In the genomic region with DNA sequence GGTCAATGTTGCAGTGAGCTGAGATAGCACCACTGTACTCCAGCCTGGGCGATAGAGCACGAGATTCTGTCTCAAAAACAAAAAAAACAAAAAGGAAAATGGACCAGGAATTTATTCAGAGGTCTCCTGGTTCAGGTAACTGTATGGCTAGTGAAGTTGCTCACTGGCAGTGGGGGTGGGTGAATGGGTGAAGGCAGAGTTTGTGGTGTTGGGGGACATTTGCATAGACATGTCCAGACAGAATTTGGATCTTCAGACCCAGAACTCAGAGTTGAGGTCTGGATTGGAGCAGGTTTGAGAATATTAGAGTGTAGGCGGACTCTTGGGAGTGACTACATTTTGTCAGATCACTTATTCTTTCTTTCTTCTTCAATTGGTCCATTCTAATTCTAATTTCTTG, we compare ENCODE assay signal across 2 cellular contexts.
TF ChIP-seq lines count a peak whose summit lies in the region.

No MANE protein-coding gene starts in this region.

TF ChIP-seq in GM23338, 12 proteins besides CTCF, POLR2A, EP300 and RAD21 (continues in another document):
- TF ChIP-seq EZH2phosphoT487 (IDR thresholded peaks at IDR 0.05; ENCODE audit: unreplicated experiment) (no peak), EZH2 (IDR thresholded peaks at IDR 0.05; ENCODE audit: low read depth, unreplicated experiment) (no peak), NANOG (IDR thresholded peaks at IDR 0.05; ENCODE audit: borderline replicate concordance) (no peak), STAT1 (IDR thresholded peaks at IDR 0.05; ENCODE audit: unreplicated experiment) (no peak), CREB1 (CRISPR knock-in tag; IDR thresholded peaks at IDR 0.05; ENCODE audit: low read depth) (no peak), POLR2AphosphoS5 (IDR thresholded peaks at IDR 0.05; ENCODE audit: low read depth) (no peak), ZNF114 (CRISPR knock-in tag; IDR thresholded peaks at IDR 0.05) (no peak), JUNB (IDR thresholded peaks at IDR 0.05; ENCODE audit: unreplicated experiment) (no peak)
- TF ChIP-seq, protein P1, sequence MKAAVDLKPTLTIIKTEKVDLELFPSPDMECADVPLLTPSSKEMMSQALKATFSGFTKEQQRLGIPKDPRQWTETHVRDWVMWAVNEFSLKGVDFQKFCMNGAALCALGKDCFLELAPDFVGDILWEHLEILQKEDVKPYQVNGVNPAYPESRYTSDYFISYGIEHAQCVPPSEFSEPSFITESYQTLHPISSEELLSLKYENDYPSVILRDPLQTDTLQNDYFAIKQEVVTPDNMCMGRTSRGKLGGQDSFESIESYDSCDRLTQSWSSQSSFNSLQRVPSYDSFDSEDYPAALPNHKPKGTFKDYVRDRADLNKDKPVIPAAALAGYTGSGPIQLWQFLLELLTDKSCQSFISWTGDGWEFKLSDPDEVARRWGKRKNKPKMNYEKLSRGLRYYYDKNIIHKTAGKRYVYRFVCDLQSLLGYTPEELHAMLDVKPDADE (IDR thresholded peaks at IDR 0.05): no peak
- TF ChIP-seq, protein P2, sequence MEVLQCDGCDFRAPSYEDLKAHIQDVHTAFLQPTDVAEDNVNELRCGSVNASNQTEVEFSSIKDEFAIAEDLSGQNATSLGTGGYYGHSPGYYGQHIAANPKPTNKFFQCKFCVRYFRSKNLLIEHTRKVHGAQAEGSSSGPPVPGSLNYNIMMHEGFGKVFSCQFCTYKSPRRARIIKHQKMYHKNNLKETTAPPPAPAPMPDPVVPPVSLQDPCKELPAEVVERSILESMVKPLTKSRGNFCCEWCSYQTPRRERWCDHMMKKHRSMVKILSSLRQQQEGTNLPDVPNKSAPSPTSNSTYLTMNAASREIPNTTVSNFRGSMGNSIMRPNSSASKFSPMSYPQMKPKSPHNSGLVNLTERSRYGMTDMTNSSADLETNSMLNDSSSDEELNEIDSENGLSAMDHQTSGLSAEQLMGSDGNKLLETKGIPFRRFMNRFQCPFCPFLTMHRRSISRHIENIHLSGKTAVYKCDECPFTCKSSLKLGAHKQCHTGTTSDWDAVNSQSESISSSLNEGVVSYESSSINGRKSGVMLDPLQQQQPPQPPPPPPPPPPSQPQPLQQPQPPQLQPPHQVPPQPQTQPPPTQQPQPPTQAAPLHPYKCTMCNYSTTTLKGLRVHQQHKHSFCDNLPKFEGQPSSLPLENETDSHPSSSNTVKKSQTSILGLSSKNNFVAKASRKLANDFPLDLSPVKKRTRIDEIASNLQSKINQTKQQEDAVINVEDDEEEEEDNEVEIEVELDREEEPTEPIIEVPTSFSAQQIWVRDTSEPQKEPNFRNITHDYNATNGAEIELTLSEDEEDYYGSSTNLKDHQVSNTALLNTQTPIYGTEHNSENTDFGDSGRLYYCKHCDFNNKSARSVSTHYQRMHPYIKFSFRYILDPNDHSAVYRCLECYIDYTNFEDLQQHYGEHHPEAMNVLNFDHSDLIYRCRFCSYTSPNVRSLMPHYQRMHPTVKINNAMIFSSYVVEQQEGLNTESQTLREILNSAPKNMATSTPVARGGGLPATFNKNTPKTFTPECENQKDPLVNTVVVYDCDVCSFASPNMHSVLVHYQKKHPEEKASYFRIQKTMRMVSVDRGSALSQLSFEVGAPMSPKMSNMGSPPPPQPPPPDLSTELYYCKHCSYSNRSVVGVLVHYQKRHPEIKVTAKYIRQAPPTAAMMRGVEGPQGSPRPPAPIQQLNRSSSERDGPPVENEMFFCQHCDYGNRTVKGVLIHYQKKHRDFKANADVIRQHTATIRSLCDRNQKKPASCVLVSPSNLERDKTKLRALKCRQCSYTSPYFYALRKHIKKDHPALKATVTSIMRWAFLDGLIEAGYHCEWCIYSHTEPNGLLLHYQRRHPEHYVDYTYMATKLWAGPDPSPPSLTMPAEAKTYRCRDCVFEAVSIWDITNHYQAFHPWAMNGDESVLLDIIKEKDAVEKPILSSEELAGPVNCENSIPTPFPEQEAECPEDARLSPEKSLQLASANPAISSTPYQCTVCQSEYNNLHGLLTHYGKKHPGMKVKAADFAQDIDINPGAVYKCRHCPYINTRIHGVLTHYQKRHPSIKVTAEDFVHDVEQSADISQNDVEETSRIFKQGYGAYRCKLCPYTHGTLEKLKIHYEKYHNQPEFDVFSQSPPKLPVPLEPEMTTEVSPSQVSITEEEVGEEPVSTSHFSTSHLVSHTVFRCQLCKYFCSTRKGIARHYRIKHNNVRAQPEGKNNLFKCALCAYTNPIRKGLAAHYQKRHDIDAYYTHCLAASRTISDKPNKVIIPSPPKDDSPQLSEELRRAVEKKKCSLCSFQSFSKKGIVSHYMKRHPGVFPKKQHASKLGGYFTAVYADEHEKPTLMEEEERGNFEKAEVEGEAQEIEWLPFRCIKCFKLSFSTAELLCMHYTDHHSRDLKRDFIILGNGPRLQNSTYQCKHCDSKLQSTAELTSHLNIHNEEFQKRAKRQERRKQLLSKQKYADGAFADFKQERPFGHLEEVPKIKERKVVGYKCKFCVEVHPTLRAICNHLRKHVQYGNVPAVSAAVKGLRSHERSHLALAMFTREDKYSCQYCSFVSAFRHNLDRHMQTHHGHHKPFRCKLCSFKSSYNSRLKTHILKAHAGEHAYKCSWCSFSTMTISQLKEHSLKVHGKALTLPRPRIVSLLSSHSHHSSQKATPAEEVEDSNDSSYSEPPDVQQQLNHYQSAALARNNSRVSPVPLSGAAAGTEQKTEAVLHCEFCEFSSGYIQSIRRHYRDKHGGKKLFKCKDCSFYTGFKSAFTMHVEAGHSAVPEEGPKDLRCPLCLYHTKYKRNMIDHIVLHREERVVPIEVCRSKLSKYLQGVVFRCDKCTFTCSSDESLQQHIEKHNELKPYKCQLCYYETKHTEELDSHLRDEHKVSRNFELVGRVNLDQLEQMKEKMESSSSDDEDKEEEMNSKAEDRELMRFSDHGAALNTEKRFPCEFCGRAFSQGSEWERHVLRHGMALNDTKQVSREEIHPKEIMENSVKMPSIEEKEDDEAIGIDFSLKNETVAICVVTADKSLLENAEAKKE (CRISPR knock-in tag; IDR thresholded peaks at IDR 0.05): no peak

TF ChIP-seq in H1, 55 proteins besides CTCF, POLR2A, EP300 and RAD21:
- no peak for TF ChIP-seq TEAD4 (IDR thresholded peaks at IDR 0.05; ENCODE audit: low read depth, low read length)
- TF ChIP-seq, protein P3, sequence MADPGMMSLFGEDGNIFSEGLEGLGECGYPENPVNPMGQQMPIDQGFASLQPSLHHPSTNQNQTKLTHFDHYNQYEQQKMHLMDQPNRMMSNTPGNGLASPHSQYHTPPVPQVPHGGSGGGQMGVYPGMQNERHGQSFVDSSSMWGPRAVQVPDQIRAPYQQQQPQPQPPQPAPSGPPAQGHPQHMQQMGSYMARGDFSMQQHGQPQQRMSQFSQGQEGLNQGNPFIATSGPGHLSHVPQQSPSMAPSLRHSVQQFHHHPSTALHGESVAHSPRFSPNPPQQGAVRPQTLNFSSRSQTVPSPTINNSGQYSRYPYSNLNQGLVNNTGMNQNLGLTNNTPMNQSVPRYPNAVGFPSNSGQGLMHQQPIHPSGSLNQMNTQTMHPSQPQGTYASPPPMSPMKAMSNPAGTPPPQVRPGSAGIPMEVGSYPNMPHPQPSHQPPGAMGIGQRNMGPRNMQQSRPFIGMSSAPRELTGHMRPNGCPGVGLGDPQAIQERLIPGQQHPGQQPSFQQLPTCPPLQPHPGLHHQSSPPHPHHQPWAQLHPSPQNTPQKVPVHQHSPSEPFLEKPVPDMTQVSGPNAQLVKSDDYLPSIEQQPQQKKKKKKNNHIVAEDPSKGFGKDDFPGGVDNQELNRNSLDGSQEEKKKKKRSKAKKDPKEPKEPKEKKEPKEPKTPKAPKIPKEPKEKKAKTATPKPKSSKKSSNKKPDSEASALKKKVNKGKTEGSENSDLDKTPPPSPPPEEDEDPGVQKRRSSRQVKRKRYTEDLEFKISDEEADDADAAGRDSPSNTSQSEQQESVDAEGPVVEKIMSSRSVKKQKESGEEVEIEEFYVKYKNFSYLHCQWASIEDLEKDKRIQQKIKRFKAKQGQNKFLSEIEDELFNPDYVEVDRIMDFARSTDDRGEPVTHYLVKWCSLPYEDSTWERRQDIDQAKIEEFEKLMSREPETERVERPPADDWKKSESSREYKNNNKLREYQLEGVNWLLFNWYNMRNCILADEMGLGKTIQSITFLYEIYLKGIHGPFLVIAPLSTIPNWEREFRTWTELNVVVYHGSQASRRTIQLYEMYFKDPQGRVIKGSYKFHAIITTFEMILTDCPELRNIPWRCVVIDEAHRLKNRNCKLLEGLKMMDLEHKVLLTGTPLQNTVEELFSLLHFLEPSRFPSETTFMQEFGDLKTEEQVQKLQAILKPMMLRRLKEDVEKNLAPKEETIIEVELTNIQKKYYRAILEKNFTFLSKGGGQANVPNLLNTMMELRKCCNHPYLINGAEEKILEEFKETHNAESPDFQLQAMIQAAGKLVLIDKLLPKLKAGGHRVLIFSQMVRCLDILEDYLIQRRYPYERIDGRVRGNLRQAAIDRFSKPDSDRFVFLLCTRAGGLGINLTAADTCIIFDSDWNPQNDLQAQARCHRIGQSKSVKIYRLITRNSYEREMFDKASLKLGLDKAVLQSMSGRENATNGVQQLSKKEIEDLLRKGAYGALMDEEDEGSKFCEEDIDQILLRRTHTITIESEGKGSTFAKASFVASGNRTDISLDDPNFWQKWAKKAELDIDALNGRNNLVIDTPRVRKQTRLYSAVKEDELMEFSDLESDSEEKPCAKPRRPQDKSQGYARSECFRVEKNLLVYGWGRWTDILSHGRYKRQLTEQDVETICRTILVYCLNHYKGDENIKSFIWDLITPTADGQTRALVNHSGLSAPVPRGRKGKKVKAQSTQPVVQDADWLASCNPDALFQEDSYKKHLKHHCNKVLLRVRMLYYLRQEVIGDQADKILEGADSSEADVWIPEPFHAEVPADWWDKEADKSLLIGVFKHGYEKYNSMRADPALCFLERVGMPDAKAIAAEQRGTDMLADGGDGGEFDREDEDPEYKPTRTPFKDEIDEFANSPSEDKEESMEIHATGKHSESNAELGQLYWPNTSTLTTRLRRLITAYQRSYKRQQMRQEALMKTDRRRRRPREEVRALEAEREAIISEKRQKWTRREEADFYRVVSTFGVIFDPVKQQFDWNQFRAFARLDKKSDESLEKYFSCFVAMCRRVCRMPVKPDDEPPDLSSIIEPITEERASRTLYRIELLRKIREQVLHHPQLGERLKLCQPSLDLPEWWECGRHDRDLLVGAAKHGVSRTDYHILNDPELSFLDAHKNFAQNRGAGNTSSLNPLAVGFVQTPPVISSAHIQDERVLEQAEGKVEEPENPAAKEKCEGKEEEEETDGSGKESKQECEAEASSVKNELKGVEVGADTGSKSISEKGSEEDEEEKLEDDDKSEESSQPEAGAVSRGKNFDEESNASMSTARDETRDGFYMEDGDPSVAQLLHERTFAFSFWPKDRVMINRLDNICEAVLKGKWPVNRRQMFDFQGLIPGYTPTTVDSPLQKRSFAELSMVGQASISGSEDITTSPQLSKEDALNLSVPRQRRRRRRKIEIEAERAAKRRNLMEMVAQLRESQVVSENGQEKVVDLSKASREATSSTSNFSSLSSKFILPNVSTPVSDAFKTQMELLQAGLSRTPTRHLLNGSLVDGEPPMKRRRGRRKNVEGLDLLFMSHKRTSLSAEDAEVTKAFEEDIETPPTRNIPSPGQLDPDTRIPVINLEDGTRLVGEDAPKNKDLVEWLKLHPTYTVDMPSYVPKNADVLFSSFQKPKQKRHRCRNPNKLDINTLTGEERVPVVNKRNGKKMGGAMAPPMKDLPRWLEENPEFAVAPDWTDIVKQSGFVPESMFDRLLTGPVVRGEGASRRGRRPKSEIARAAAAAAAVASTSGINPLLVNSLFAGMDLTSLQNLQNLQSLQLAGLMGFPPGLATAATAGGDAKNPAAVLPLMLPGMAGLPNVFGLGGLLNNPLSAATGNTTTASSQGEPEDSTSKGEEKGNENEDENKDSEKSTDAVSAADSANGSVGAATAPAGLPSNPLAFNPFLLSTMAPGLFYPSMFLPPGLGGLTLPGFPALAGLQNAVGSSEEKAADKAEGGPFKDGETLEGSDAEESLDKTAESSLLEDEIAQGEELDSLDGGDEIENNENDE (IDR thresholded peaks at IDR 0.05; ENCODE audit: insufficient replicate concordance, low read length): no peak
- no peak for TF ChIP-seq POU5F1 (IDR thresholded peaks at IDR 0.05; ENCODE audit: low read depth, low read length)
- TF ChIP-seq KDM5A (IDR thresholded peaks at IDR 0.05; ENCODE audit: low read length): no peak
- no peak for TF ChIP-seq CHD1 (IDR thresholded peaks at IDR 0.05; ENCODE audit: low read depth, low read length)
- no peak for TF ChIP-seq SP4 (IDR thresholded peaks at IDR 0.05; ENCODE audit: low read length)
- no peak for TF ChIP-seq TBP (IDR thresholded peaks at IDR 0.05; ENCODE audit: low read depth, low read length)
- no peak for TF ChIP-seq BCL11A (IDR thresholded peaks at IDR 0.05; ENCODE audit: low read depth in 2 of 2, low read length in 2 of 2)
- no peak for TF ChIP-seq KDM4A (IDR thresholded peaks at IDR 0.05; ENCODE audit: low read depth, low read length, severe bottlenecking)
- TF ChIP-seq HDAC6 (IDR thresholded peaks at IDR 0.05; ENCODE audit: low read depth, low read length): no peak
